In the genomic region with DNA sequence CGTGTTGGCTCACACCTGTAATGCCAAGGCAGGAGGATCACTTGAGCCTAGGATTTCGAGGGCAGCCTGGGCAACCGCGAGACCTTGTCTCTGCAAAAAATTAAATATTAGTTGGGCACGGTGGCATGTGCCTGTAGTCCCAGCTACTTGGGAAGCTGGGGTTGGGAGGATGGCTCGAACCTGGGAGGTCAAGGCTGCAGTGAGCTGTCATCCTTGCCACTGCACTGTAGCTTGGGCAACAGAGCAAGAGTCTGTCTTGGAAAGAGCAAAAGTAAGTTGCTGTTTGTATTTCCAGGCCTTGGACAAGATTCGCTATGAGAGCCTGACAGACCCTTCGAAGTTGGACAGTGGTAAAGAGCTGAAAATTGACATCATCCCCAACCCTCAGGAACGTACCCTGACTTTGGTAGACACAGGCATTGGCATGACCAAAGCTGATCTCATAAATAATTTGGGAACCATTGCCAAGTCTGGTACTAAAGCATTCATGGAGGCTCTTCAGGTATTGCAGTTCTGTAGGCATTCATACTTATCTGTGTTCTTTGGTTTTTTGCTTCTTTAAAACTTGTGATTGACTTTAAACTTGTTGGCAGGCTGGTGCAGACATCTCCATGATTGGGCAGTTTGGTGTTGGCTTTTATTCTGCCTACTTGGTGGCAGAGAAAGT, we compare ENCODE assay signal across 1 cellular context.
A peak's percentile ranks its signal among the peaks of the same experiment; 100 is the strongest.
TF ChIP-seq lines count a peak whose summit lies in the region.

No MANE protein-coding gene starts in this region.

TF ChIP-seq in K562, 482 proteins besides CTCF, POLR2A, EP300 and RAD21:
- no peak for TF ChIP-seq MNT (conservative IDR thresholded peaks at IDR 0.05)
- TF ChIP-seq POLR2AphosphoS5 (IDR thresholded peaks at IDR 0.05; ENCODE audit: control insufficient read depth, insufficient read depth, low read depth, low read length), result peak; percentile 58; the same call in 1 of the 2 replicates
- 0 out of 2 replicates have a peak, but pooled peaks have one; percentile 18 for TF ChIP-seq NFXL1 (CRISPR knock-in tag; IDR thresholded peaks at IDR 0.05)
- peak; percentile 91 for TF ChIP-seq SIRT6 (IDR thresholded peaks at IDR 0.05; ENCODE audit: low read depth, low read length)
- TF ChIP-seq RBFOX2 (IDR thresholded peaks at IDR 0.05; ENCODE audit: low read depth, low read length), result peak; percentile 83
- 0 out of 2 replicates have a peak, but pooled peaks have one; percentile 26 for TF ChIP-seq ELF2 (CRISPR knock-in tag; IDR thresholded peaks at IDR 0.05)
- TF ChIP-seq SIN3A (IDR thresholded peaks at IDR 0.05; ENCODE audit: borderline replicate concordance in 2 of 2, control insufficient read depth in 1 of 2, low read depth in 2 of 2, low read length in 2 of 2), result peak in 1 of 2 experiments; percentile 55; a peak in 1 of 4 replicates
- peak; percentile 23 for TF ChIP-seq CHD1 (IDR thresholded peaks at IDR 0.05; ENCODE audit: low read length)
- TF ChIP-seq, protein P1, sequence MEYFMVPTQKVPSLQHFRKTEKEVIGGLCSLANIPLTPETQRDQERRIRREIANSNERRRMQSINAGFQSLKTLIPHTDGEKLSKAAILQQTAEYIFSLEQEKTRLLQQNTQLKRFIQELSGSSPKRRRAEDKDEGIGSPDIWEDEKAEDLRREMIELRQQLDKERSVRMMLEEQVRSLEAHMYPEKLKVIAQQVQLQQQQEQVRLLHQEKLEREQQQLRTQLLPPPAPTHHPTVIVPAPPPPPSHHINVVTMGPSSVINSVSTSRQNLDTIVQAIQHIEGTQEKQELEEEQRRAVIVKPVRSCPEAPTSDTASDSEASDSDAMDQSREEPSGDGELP (CRISPR knock-in tag; IDR thresholded peaks at IDR 0.05; ENCODE audit: borderline replicate concordance), result peak; percentile 35; the same call in 1 of the 2 replicates
- TF ChIP-seq THRB (CRISPR knock-in tag; conservative IDR thresholded peaks at IDR 0.05), result 0 out of 2 replicates have a peak, but pooled peaks have one; percentile 24
- peak; percentile 31; the same call in 1 of the 2 replicates for TF ChIP-seq SUPT5H (IDR thresholded peaks at IDR 0.05)
- TF ChIP-seq PHB2 (IDR thresholded peaks at IDR 0.05; ENCODE audit: low read depth), result 0 out of 2 replicates have a peak, but pooled peaks have one; percentile 24
- TF ChIP-seq, protein P2, sequence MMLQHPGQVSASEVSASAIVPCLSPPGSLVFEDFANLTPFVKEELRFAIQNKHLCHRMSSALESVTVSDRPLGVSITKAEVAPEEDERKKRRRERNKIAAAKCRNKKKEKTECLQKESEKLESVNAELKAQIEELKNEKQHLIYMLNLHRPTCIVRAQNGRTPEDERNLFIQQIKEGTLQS (IDR thresholded peaks at IDR 0.05), result no peak
- TF ChIP-seq, protein P2 (CRISPR knock-in tag; conservative IDR thresholded peaks at IDR 0.05), result 0 out of 2 replicates have a peak, but pooled peaks have one; percentile 27
- no peak for TF ChIP-seq PPARD (CRISPR knock-in tag; IDR thresholded peaks at IDR 0.05)
- TF ChIP-seq KAT7 (CRISPR knock-in tag; IDR thresholded peaks at IDR 0.05; ENCODE audit: borderline replicate concordance), result peak; percentile 81; the same call in 1 of the 2 replicates
- TF ChIP-seq SMAD1 (IDR thresholded peaks at IDR 0.05; ENCODE audit: low read depth, low read length, partially characterized antibody), result peak; percentile 42
- TF ChIP-seq, protein P3, sequence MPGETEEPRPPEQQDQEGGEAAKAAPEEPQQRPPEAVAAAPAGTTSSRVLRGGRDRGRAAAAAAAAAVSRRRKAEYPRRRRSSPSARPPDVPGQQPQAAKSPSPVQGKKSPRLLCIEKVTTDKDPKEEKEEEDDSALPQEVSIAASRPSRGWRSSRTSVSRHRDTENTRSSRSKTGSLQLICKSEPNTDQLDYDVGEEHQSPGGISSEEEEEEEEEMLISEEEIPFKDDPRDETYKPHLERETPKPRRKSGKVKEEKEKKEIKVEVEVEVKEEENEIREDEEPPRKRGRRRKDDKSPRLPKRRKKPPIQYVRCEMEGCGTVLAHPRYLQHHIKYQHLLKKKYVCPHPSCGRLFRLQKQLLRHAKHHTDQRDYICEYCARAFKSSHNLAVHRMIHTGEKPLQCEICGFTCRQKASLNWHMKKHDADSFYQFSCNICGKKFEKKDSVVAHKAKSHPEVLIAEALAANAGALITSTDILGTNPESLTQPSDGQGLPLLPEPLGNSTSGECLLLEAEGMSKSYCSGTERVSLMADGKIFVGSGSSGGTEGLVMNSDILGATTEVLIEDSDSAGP (CRISPR knock-in tag; IDR thresholded peaks at IDR 0.05), result peak; percentile 56; the same call in 1 of the 2 replicates
- TF ChIP-seq, protein P4, sequence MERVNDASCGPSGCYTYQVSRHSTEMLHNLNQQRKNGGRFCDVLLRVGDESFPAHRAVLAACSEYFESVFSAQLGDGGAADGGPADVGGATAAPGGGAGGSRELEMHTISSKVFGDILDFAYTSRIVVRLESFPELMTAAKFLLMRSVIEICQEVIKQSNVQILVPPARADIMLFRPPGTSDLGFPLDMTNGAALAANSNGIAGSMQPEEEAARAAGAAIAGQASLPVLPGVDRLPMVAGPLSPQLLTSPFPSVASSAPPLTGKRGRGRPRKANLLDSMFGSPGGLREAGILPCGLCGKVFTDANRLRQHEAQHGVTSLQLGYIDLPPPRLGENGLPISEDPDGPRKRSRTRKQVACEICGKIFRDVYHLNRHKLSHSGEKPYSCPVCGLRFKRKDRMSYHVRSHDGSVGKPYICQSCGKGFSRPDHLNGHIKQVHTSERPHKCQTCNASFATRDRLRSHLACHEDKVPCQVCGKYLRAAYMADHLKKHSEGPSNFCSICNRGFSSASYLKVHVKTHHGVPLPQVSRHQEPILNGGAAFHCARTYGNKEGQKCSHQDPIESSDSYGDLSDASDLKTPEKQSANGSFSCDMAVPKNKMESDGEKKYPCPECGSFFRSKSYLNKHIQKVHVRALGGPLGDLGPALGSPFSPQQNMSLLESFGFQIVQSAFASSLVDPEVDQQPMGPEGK (CRISPR knock-in tag; IDR thresholded peaks at IDR 0.05; ENCODE audit: borderline replicate concordance), result no peak
- no peak for TF ChIP-seq ARID1B (IDR thresholded peaks at IDR 0.05)
- TF ChIP-seq NCOR1 (IDR thresholded peaks at IDR 0.05), result no peak
- TF ChIP-seq HNRNPL (IDR thresholded peaks at IDR 0.05; ENCODE audit: low read depth, low read length), result peak; percentile 48
- 0 out of 2 replicates have a peak, but pooled peaks have one; percentile 1 for TF ChIP-seq ZC3H4 (CRISPR knock-in tag; IDR thresholded peaks at IDR 0.05; ENCODE audit: borderline replicate concordance)
- 0 out of 2 replicates have a peak, but pooled peaks have one; percentile 24 for TF ChIP-seq ZBTB43 (CRISPR knock-in tag; IDR thresholded peaks at IDR 0.05)
- 0 out of 2 replicates have a peak, but pooled peaks have one; percentile 1 for TF ChIP-seq ZBED1 (IDR thresholded peaks at IDR 0.05)
- TF ChIP-seq SMAD3 (CRISPR knock-in tag; conservative IDR thresholded peaks at IDR 0.05), result no peak
